Comparison of ENCODE assay signal across 21 cellular contexts in the genomic region with DNA sequence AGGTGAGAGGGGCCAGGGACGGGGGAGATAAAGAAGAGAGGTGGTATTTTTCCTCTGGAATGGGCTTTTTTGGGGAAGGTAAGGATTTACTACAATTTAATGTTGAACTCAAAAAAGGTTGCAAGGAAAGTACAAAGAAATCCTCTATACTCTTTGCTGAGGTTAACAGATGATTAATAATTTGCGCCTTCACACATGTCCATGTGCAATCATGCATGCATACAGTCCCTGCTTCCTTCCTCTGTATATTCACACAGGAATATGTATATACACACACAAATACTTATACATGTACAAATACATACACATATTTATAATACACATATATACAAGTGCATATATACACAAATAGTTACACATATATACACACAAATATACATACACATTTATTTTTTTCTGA.
DNase-seq lines count a peak whose midpoint lies in the region; ATAC-seq lines count a peak whose summit lies in the region.
"Had no signal": no experiment of that assay in that cellular context is flagged by ENCODE, and none has a peak within 500 bp of the region (broad histone marks: within the 10 kb centered on the region; RNA-seq: fewer than 3 reads in every experiment).

No MANE protein-coding gene starts in this region.

- DNase-seq in islet precursor cell = no peak
- DNase-seq in DMS 273 (lab: John Stamatoyannopoulos, UW; ENCODE audit: unreplicated experiment) = no peak
- DNase-seq in T-helper 2 cell = no peak
- DNase-seq in NCI-H774 (lab: John Stamatoyannopoulos, UW) = no peak
- DNase-seq: activated CD8-positive, alpha-beta memory T cell treated with anti-CD3 and anti-CD28 coated beads, Interleukin-2, amount 50 U/mL, for 48 hours; activated effector memory CD4-positive, alpha-beta T cell treated with Interleukin-2 at 50 U/mL for 16 hours; foreskin fibroblast; immature natural killer cell; left ventricle myocardium superior; naive thymus-derived CD8-positive, alpha-beta T cell; NCI-H146; NCI-H2171 treated with DMSO at 0.1 percent for 48 hours; SK-N-SH; spleen; stimulated activated CD4-positive, alpha-beta T cell treated with anti-CD3 and anti-CD28 coated beads, Interleukin-4, amount 100 ng/mL, for 1 hour; stimulated activated naive CD4-positive, alpha-beta T cell; testis had no signal

- ATAC-seq in GM18868 (IDR thresholded peaks at IDR 0.05; ENCODE audit: unreplicated experiment) = peak; percentile 41
- ATAC-seq in GM21515 (IDR thresholded peaks at IDR 0.05; ENCODE audit: unreplicated experiment) = peak; percentile 48
- ATAC-seq in HG03066 (IDR thresholded peaks at IDR 0.05; ENCODE audit: low read depth, unreplicated experiment) = peak; percentile 49
- peak; percentile 77 for ATAC-seq in HG03571 (IDR thresholded peaks at IDR 0.05; ENCODE audit: unreplicated experiment)
- ATAC-seq: left ventricle myocardium superior; naive thymus-derived CD8-positive, alpha-beta T cell had no signal
